In the genomic region with DNA sequence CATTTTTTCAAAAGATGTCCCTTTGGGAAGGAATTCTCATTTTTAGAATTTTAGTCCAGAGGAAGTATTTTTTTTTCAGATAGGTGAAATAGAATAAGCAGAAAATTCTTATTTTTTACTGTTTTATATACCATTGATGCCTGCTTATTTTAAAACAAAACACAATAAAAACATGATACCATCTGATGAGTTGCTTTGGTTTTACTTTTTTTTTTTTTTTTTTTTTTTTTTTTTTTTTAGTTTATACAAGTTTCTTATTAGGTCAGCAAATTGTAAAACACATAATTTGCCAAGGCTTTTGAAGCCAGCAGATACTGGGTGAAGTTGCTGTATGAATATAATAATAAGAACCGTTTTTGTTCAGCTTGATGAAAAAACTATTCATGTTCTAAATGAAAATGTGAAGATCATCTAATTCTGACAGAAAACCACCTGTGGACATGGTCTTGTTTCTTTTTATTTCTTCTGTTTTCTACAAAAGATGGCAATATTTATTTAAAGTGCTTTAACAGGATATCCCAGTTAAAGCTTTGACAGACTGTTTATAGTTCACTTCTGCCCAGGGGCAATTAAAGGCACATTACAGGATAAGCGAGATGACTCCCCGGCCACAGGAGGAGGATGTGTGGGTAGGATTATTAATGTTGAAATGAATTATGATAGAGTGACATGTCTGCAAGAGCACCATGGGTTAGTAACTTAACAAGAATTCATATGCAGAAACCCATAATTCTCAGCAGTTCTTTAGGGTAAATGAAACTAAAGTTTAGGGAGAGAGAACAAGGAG, we compare ENCODE assay signal across 9 cellular contexts. TPM values are rescaled to one million over a fixed set of nuclear protein-coding genes. Genes with fewer than 3 reads are reported as not detected.
DNase-seq lines count a peak whose midpoint lies in the region; ATAC-seq and TF ChIP-seq lines count a peak whose summit lies in the region.
"Had no signal": no experiment of that assay in that cellular context is flagged by ENCODE, and none has a peak within 500 bp of the region (broad histone marks: within the 10 kb centered on the region; RNA-seq: fewer than 3 reads in every experiment).

No MANE protein-coding gene starts in this region.

- H3K4me3 Mint-ChIP-seq in activated naive CD8-positive, alpha-beta T cell treated with anti-CD3 and anti-CD28 coated beads, Interleukin-2, amount 50 U/mL, for 24 hours: no peak overlapping the region

- H3K27ac ChIP-seq in KOPT-K1 (ENCODE audit: low read depth, low read length, poor library complexity, severe bottlenecking) (peak overlapping the region; percentile 45), right atrium auricular region (no peak overlapping the region), spleen (no peak overlapping the region)

- H3K27me3 Mint-ChIP-seq in activated naive CD8-positive, alpha-beta T cell treated with anti-CD3 and anti-CD28 coated beads, Interleukin-2, amount 50 U/mL, for 24 hours: no peaks in the 10 kb centered on the region

- TF ChIP-seq CTCF in right atrium auricular region (IDR thresholded peaks at IDR 0.05): no peak
- TF ChIP-seq CTCF in spleen (IDR thresholded peaks at IDR 0.05 in 8 of 11, conservative IDR thresholded peaks at IDR 0.05 in 3 of 11): no peak

- peak; percentile 66 for DNase-seq in Daoy (ENCODE audit: low read depth)
- no peak for DNase-seq in activated naive CD8-positive, alpha-beta T cell treated with anti-CD3 and anti-CD28 coated beads, Interleukin-2, amount 50 U/mL, for 24 hours
- peak; percentile 11 for DNase-seq in myocyte (ENCODE audit: low read depth)
- DNase-seq in right atrium auricular region (ENCODE audit: low spot score): no peak
- no peak for DNase-seq in germinal center (ENCODE audit: low spot score)
- no peak for DNase-seq in spleen
- DNase-seq: caudate nucleus, NCI-H446 had no signal

- H3K4me1 Mint-ChIP-seq in activated naive CD8-positive, alpha-beta T cell treated with anti-CD3 and anti-CD28 coated beads, Interleukin-2, amount 50 U/mL, for 24 hours: peaks cover 39% of the 10 kb centered on the region

- H3K27me3 ChIP-seq in right atrium auricular region (no peaks in the 10 kb centered on the region), spleen (replicated peaks in 1 of 7) (no peaks in the 10 kb centered on the region)

- peaks cover 50% of the 10 kb centered on the region for H3K36me3 Mint-ChIP-seq in activated naive CD8-positive, alpha-beta T cell treated with anti-CD3 and anti-CD28 coated beads, Interleukin-2, amount 50 U/mL, for 24 hours (ENCODE audit: low read depth)

- H3K4me3 ChIP-seq in right atrium auricular region (no peak overlapping the region), spleen (no peak overlapping the region)

- intact Hi-C loops in spleen (cut with DNase I; ENCODE audit: low total_unique reads): no loop called here

- H3K36me3 ChIP-seq in KOPT-K1 (ENCODE audit: insufficient read depth, low read length): peaks cover 99% of the 10 kb centered on the region
- no peaks in the 10 kb centered on the region for H3K36me3 ChIP-seq in right atrium auricular region
- H3K36me3 ChIP-seq in spleen: no peaks in the 10 kb centered on the region

- 20 to 33% (median 26%) methylated on average over 3 of the region's 3 CpGs for WGBS in spleen, 5 donors

- H3K9me3 ChIP-seq in KOPT-K1 (ENCODE audit: insufficient read depth, low read length, poor library complexity, severe bottlenecking): peaks cover 9% of the 10 kb centered on the region
- H3K9me3 ChIP-seq in right atrium auricular region: peaks cover 0 to 8% of the 10 kb centered on the region in 2 donors
- H3K9me3 ChIP-seq in spleen: no peaks in the 10 kb centered on the region

- peak overlapping the region; percentile 46 for H3K27ac Mint-ChIP-seq in activated naive CD8-positive, alpha-beta T cell treated with anti-CD3 and anti-CD28 coated beads, Interleukin-2, amount 50 U/mL, for 24 hours

- no peak for TF ChIP-seq POLR2A in spleen (IDR thresholded peaks at IDR 0.05)

- peak; percentile 60 for ATAC-seq in activated naive CD8-positive, alpha-beta T cell treated with anti-CD3 and anti-CD28 coated beads, Interleukin-2, amount 50 U/mL, for 24 hours

- H3K4me1 ChIP-seq in right atrium auricular region: no peaks in the 10 kb centered on the region
- H3K4me1 ChIP-seq in spleen: peaks cover 0 to 16% (median 7%) of the 10 kb centered on the region in 6 donors

- no peaks in the 10 kb centered on the region for H3K9me3 Mint-ChIP-seq in activated naive CD8-positive, alpha-beta T cell treated with anti-CD3 and anti-CD28 coated beads, Interleukin-2, amount 50 U/mL, for 24 hours

RNA-seq across cellular contexts. Expression of gene MYB, which starts 31.1 kb away (rescaled TPM):
- total RNA-seq in Daoy (2014; rRNA removed; shearing (Covaris generic)): 2.7 and 3.3 TPM in 2 replicates
- total RNA-seq in myocyte (0.21 TPM in 1 of 2 replicates, not detected in the other), right atrium auricular region (under 1 TPM in 1 of 2 donors, not detected in 1; 0.16 TPM), spleen (1 to 10 TPM in 6 of 7 donors, under 1 TPM in 1; 0.94 to 6.6 (median 3.1) TPM)
- polyA plus RNA-seq in myocyte (2012): not detected
- polyA plus RNA-seq in spleen: 1 to 10 TPM in 1 of 3 donors, under 1 TPM in 2; 0.45 to 1.3 (median 0.87) TPM

Comparison
In these comparisons a context has a peak if more than half of its experiments do, and no peak if none do; other contexts are left out.
1. DNase-seq: peak in Daoy (single experiment) and myocyte (single experiment); none in activated naive CD8-positive, alpha-beta T cell treated with anti-CD3 and anti-CD28 coated beads, Interleukin-2, amount 50 U/mL, for 24 hours (single experiment), right atrium auricular region (single experiment), germinal center (single experiment) and spleen (single experiment).